1 cellular context compared by ENCODE assay signal in the genomic region with DNA sequence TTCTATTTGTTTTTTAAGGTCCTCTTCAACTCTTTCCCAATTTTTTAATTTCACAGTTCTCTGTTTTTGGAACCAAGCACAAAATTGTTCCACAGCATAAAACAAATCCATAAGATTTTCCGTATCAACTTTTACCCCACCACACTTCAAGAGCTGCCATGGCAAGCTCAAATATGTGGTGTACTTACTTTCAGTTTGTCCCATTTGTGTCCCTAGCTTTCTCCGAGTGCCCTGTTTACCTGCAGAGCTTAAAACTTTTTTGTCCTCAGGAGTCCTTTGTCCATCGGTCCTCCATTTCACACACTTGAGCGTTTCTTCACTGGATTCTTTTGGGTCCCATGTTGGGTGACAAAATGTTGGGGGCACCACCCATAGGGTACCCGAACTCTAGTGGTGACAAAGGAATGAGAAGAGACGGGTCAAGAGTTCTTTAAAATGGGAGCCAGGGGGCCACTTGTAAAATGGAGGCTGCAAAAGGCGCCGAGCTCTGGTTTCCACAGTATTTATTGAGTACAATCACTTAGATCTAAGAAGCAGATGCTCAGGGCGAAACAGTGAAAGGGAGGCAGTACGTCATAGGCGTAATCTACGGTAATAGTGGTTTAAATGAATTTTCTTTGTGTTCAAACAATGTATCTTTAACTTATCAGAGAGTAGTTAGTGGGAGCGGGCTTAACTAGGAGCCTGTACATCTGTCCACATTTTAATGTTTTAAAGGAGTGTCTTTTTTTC.
A peak's percentile ranks its signal among the peaks of the same experiment; 100 is the strongest.
TF ChIP-seq lines count a peak whose summit lies in the region.

No MANE protein-coding gene starts in this region.

TF ChIP-seq in K562, 482 proteins besides CTCF, POLR2A, EP300 and RAD21 (continued from another document):
- TF ChIP-seq, protein P1, sequence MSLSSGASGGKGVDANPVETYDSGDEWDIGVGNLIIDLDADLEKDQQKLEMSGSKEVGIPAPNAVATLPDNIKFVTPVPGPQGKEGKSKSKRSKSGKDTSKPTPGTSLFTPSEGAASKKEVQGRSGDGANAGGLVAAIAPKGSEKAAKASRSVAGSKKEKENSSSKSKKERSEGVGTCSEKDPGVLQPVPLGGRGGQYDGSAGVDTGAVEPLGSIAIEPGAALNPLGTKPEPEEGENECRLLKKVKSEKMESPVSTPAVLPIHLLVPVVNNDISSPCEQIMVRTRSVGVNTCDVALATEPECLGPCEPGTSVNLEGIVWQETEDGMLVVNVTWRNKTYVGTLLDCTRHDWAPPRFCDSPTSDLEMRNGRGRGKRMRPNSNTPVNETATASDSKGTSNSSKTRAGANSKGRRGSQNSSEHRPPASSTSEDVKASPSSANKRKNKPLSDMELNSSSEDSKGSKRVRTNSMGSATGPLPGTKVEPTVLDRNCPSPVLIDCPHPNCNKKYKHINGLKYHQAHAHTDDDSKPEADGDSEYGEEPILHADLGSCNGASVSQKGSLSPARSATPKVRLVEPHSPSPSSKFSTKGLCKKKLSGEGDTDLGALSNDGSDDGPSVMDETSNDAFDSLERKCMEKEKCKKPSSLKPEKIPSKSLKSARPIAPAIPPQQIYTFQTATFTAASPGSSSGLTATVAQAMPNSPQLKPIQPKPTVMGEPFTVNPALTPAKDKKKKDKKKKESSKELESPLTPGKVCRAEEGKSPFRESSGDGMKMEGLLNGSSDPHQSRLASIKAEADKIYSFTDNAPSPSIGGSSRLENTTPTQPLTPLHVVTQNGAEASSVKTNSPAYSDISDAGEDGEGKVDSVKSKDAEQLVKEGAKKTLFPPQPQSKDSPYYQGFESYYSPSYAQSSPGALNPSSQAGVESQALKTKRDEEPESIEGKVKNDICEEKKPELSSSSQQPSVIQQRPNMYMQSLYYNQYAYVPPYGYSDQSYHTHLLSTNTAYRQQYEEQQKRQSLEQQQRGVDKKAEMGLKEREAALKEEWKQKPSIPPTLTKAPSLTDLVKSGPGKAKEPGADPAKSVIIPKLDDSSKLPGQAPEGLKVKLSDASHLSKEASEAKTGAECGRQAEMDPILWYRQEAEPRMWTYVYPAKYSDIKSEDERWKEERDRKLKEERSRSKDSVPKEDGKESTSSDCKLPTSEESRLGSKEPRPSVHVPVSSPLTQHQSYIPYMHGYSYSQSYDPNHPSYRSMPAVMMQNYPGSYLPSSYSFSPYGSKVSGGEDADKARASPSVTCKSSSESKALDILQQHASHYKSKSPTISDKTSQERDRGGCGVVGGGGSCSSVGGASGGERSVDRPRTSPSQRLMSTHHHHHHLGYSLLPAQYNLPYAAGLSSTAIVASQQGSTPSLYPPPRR (CRISPR knock-in tag; IDR thresholded peaks at IDR 0.05; ENCODE audit: borderline replicate concordance) = no peak
- TF ChIP-seq, protein P2, sequence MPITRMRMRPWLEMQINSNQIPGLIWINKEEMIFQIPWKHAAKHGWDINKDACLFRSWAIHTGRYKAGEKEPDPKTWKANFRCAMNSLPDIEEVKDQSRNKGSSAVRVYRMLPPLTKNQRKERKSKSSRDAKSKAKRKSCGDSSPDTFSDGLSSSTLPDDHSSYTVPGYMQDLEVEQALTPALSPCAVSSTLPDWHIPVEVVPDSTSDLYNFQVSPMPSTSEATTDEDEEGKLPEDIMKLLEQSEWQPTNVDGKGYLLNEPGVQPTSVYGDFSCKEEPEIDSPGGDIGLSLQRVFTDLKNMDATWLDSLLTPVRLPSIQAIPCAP (CRISPR knock-in tag; IDR thresholded peaks at IDR 0.05; ENCODE audit: borderline replicate concordance) = no peak
- TF ChIP-seq ZNF696 (CRISPR knock-in tag; conservative IDR thresholded peaks at IDR 0.05) (no peak), MIER1 (IDR thresholded peaks at IDR 0.05; ENCODE audit: low read depth) (no peak), ATF1 (CRISPR knock-in tag; IDR thresholded peaks at IDR 0.05) (no peak), ATF1 (tag; IDR thresholded peaks at IDR 0.05) (peak; percentile 39; the same call in 1 of the 2 replicates), YY1 (IDR thresholded peaks at IDR 0.05; ENCODE audit: borderline replicate concordance in 1 of 3, control insufficient read depth in 1 of 3, extremely low read depth in 1 of 3, insufficient read depth in 3 of 3, insufficient read length in 1 of 3, insufficient replicate concordance in 2 of 3, low read depth in 1 of 3, low read length in 2 of 3) (peak in 1 of 3 experiments; percentile 87), MEF2D (tag; conservative IDR thresholded peaks at IDR 0.05; ENCODE audit: low read depth) (no peak), NR4A1 (CRISPR knock-in tag; IDR thresholded peaks at IDR 0.05) (no peak), NR4A1 (tag; IDR thresholded peaks at IDR 0.05) (no peak), CBX2 (IDR thresholded peaks at IDR 0.05; ENCODE audit: insufficient read depth, low read length, poor library complexity, severe bottlenecking) (no peak), NEUROD1 (IDR thresholded peaks at IDR 0.05; ENCODE audit: borderline replicate concordance, low read depth, low read length, partially characterized antibody) (no peak), TBP (optimal IDR thresholded peaks at IDR 0.05; ENCODE audit: low read depth, low read length) (no peak), KAT2B (IDR thresholded peaks at IDR 0.05; ENCODE audit: low read depth, low read length) (no peak), NR2C2 (CRISPR knock-in tag; IDR thresholded peaks at IDR 0.05) (no peak), NR2C2 (tag; IDR thresholded peaks at IDR 0.05) (no peak), TEAD4 (IDR thresholded peaks at IDR 0.05; ENCODE audit: low read length) (peak; percentile 38), TEAD4 (CRISPR knock-in tag; IDR thresholded peaks at IDR 0.05; ENCODE audit: borderline replicate concordance) (no peak), PTRF (tag; IDR thresholded peaks at IDR 0.05) (no peak), ZNF785 (CRISPR knock-in tag; IDR thresholded peaks at IDR 0.05) (no peak), HNRNPLL (IDR thresholded peaks at IDR 0.05; ENCODE audit: low read depth, low read length, poor library complexity, severe bottlenecking) (peak; percentile 75), CBFA2T3 (IDR thresholded peaks at IDR 0.05) (0 out of 2 replicates have a peak, but pooled peaks have one; percentile 19)
- TF ChIP-seq, protein P3, sequence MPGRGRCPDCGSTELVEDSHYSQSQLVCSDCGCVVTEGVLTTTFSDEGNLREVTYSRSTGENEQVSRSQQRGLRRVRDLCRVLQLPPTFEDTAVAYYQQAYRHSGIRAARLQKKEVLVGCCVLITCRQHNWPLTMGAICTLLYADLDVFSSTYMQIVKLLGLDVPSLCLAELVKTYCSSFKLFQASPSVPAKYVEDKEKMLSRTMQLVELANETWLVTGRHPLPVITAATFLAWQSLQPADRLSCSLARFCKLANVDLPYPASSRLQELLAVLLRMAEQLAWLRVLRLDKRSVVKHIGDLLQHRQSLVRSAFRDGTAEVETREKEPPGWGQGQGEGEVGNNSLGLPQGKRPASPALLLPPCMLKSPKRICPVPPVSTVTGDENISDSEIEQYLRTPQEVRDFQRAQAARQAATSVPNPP (IDR thresholded peaks at IDR 0.05; ENCODE audit: borderline replicate concordance, insufficient read depth, insufficient read length) = no peak
- TF ChIP-seq, protein P4, sequence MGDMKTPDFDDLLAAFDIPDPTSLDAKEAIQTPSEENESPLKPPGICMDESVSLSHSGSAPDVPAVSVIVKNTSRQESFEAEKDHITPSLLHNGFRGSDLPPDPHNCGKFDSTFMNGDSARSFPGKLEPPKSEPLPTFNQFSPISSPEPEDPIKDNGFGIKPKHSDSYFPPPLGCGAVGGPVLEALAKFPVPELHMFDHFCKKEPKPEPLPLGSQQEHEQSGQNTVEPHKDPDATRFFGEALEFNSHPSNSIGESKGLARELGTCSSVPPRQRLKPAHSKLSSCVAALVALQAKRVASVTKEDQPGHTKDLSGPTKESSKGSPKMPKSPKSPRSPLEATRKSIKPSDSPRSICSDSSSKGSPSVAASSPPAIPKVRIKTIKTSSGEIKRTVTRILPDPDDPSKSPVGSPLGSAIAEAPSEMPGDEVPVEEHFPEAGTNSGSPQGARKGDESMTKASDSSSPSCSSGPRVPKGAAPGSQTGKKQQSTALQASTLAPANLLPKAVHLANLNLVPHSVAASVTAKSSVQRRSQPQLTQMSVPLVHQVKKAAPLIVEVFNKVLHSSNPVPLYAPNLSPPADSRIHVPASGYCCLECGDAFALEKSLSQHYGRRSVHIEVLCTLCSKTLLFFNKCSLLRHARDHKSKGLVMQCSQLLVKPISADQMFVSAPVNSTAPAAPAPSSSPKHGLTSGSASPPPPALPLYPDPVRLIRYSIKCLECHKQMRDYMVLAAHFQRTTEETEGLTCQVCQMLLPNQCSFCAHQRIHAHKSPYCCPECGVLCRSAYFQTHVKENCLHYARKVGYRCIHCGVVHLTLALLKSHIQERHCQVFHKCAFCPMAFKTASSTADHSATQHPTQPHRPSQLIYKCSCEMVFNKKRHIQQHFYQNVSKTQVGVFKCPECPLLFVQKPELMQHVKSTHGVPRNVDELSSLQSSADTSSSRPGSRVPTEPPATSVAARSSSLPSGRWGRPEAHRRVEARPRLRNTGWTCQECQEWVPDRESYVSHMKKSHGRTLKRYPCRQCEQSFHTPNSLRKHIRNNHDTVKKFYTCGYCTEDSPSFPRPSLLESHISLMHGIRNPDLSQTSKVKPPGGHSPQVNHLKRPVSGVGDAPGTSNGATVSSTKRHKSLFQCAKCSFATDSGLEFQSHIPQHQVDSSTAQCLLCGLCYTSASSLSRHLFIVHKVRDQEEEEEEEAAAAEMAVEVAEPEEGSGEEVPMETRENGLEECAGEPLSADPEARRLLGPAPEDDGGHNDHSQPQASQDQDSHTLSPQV (IDR thresholded peaks at IDR 0.05) = 0 out of 2 replicates have a peak, but pooled peaks have one; percentile 26
- TF ChIP-seq, protein P5, sequence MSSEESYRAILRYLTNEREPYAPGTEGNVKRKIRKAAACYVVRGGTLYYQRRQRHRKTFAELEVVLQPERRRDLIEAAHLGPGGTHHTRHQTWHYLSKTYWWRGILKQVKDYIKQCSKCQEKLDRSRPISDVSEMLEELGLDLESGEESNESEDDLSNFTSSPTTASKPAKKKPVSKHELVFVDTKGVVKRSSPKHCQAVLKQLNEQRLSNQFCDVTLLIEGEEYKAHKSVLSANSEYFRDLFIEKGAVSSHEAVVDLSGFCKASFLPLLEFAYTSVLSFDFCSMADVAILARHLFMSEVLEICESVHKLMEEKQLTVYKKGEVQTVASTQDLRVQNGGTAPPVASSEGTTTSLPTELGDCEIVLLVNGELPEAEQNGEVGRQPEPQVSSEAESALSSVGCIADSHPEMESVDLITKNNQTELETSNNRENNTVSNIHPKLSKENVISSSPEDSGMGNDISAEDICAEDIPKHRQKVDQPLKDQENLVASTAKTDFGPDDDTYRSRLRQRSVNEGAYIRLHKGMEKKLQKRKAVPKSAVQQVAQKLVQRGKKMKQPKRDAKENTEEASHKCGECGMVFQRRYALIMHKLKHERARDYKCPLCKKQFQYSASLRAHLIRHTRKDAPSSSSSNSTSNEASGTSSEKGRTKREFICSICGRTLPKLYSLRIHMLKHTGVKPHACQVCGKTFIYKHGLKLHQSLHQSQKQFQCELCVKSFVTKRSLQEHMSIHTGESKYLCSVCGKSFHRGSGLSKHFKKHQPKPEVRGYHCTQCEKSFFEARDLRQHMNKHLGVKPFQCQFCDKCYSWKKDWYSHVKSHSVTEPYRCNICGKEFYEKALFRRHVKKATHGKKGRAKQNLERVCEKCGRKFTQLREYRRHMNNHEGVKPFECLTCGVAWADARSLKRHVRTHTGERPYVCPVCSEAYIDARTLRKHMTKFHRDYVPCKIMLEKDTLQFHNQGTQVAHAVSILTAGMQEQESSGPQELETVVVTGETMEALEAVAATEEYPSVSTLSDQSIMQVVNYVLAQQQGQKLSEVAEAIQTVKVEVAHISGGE (CRISPR knock-in tag; IDR thresholded peaks at IDR 0.05) = no peak
- TF ChIP-seq, protein P6, sequence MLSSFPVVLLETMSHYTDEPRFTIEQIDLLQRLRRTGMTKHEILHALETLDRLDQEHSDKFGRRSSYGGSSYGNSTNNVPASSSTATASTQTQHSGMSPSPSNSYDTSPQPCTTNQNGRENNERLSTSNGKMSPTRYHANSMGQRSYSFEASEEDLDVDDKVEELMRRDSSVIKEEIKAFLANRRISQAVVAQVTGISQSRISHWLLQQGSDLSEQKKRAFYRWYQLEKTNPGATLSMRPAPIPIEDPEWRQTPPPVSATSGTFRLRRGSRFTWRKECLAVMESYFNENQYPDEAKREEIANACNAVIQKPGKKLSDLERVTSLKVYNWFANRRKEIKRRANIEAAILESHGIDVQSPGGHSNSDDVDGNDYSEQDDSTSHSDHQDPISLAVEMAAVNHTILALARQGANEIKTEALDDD (IDR thresholded peaks at IDR 0.05) = peak; percentile 41; the same call in 1 of the 2 replicates
- TF ChIP-seq, protein P7, sequence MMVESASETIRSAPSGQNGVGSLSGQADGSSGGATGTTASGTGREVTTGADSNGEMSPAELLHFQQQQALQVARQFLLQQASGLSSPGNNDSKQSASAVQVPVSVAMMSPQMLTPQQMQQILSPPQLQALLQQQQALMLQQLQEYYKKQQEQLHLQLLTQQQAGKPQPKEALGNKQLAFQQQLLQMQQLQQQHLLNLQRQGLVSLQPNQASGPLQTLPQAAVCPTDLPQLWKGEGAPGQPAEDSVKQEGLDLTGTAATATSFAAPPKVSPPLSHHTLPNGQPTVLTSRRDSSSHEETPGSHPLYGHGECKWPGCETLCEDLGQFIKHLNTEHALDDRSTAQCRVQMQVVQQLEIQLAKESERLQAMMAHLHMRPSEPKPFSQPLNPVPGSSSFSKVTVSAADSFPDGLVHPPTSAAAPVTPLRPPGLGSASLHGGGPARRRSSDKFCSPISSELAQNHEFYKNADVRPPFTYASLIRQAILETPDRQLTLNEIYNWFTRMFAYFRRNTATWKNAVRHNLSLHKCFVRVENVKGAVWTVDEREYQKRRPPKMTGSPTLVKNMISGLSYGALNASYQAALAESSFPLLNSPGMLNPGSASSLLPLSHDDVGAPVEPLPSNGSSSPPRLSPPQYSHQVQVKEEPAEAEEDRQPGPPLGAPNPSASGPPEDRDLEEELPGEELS (CRISPR knock-in tag; IDR thresholded peaks at IDR 0.05; ENCODE audit: borderline replicate concordance) = no peak
